14 cellular contexts compared by ENCODE assay signal in genomic region chr1:8018492-8019228, GRCh38. TPM values are rescaled to one million over a fixed set of nuclear protein-coding genes. Genes with fewer than 3 reads are reported as not detected.
DNase-seq lines count a peak whose midpoint lies in the region; ATAC-seq and TF ChIP-seq lines count a peak whose summit lies in the region.
"Had no signal": no experiment of that assay in that cellular context is flagged by ENCODE, and none has a peak within 500 bp of the region (broad histone marks: within the 10 kb centered on the region; RNA-seq: fewer than 3 reads in every experiment).

No MANE protein-coding gene starts in this region.

- H3K4me3 Mint-ChIP-seq in activated CD8-positive, alpha-beta memory T cell treated with anti-CD3 and anti-CD28 coated beads, Interleukin-2, amount 10 ng/mL, durations not matched to agents 7 days and 5 days = no peak overlapping the region
- H3K4me3 Mint-ChIP-seq: activated naive CD4-positive, alpha-beta T cell treated with anti-CD3 and anti-CD28 coated beads, Interleukin-2, amount 10 ng/mL, durations not matched to agents 7 days and 5 days had no signal

- H4K5ac ChIP-seq in IMR-90 (ENCODE audit: low read depth, low read length) = peak overlapping the region; percentile 41; the same call in 1 of the 2 replicates

- H3K4me3 ChIP-seq in IMR-90 (ENCODE audit: insufficient read depth, low read depth, low read length) = no peak overlapping the region
- H3K4me3 ChIP-seq in lung = no peak overlapping the region
- no peak overlapping the region for H3K4me3 ChIP-seq in thyroid gland (replicated peaks in 1 of 3)

- no peak for TF ChIP-seq CTCF in IMR-90 (conservative IDR thresholded peaks at IDR 0.05; ENCODE audit: low read depth, low read length)
- no peak for TF ChIP-seq CTCF in lung (IDR thresholded peaks at IDR 0.05; ENCODE audit: control extremely low read depth, extremely low read depth)
- TF ChIP-seq CTCF in thyroid gland (IDR thresholded peaks at IDR 0.05) = no peak

- no CpG with 5 or more reads among the region's 3 CpGs for WGBS in IMR-90 (ENCODE audit: extremely low coverage in 2 of 2, insufficient read length in 1 of 2), 2 experiments
- 81 to 85% methylated on average over 3 of the region's 3 CpGs for WGBS in lung, 2 donors
- 65 to 66% methylated on average over 3 of the region's 3 CpGs for WGBS in thyroid gland, 2 donors

- no peak for ATAC-seq in IMR-90 (ENCODE audit: low read depth)
- ATAC-seq in lung (ENCODE audit: insufficient read depth, low FRiP score) = no peak
- no peak for ATAC-seq in activated CD8-positive, alpha-beta memory T cell treated with anti-CD3 and anti-CD28 coated beads, Interleukin-2, amount 10 ng/mL, durations not matched to agents 7 days and 5 days
- ATAC-seq in GM18498 (IDR thresholded peaks at IDR 0.05; ENCODE audit: unreplicated experiment) = no peak
- ATAC-seq: activated CD4-positive, CD25-positive, alpha-beta regulatory T cell treated with anti-CD3 and anti-CD28 coated beads, Interleukin-2, amount 50 U/mL, for 24 hours had no signal

- no peak overlapping the region for H4K91ac ChIP-seq in IMR-90 (ENCODE audit: insufficient read depth, low read depth, low read length)

- no peak overlapping the region for H3K56ac ChIP-seq in IMR-90 (ENCODE audit: extremely low read depth, insufficient read depth, low read length)

- DNase-seq in IMR-90 = no peak
- no peak for DNase-seq in lung (ENCODE audit: low spot score)
- DNase-seq in thyroid gland = peak; percentile 18 to 35
- no peak for DNase-seq in AG20443 (ENCODE audit: low spot score)
- no peak for DNase-seq in activated CD8-positive, alpha-beta memory T cell treated with anti-CD3 and anti-CD28 coated beads, Interleukin-2, amount 10 ng/mL, durations not matched to agents 7 days and 5 days
- no peak for DNase-seq in epidermal melanocyte (ENCODE audit: insufficient read length, low spot score)
- DNase-seq: activated naive CD4-positive, alpha-beta T cell treated with anti-CD3 and anti-CD28 coated beads, Interleukin-2, amount 10 ng/mL, durations not matched to agents 7 days and 5 days; DMS79 treated with DMSO at 0.1 percent for 48 hours; NCI-H1694 treated with DMSO at 0.1 percent for 48 hours; SHP77; stimulated activated CD4-positive, alpha-beta T cell treated with anti-CD3 and anti-CD28 coated beads, Interleukin-4, amount 100 ng/mL, for 1 hour had no signal

- peaks cover 17% of the 10 kb centered on the region for H3K36me3 ChIP-seq in IMR-90 (ENCODE audit: control insufficient read depth, insufficient read depth, low read length)
- peaks cover 5 to 6% of the 10 kb centered on the region in 2 donors for H3K36me3 ChIP-seq in lung (ENCODE audit: control insufficient read depth in 2 of 2, insufficient read depth in 2 of 2, low read length in 2 of 2)
- peaks cover 8 to 10% of the 10 kb centered on the region in 2 donors for H3K36me3 ChIP-seq in thyroid gland

- peaks cover 3% of the 10 kb centered on the region for H3K4me1 Mint-ChIP-seq in activated CD8-positive, alpha-beta memory T cell treated with anti-CD3 and anti-CD28 coated beads, Interleukin-2, amount 10 ng/mL, durations not matched to agents 7 days and 5 days
- H3K4me1 Mint-ChIP-seq: activated naive CD4-positive, alpha-beta T cell treated with anti-CD3 and anti-CD28 coated beads, Interleukin-2, amount 10 ng/mL, durations not matched to agents 7 days and 5 days had no signal

- H3K9me1 ChIP-seq in IMR-90 (ENCODE audit: insufficient read depth, low read length) = peaks cover 10% of the 10 kb centered on the region; the same call in 1 of the 2 replicates

- dilution Hi-C loops in IMR-90 (cut with HindIII; ENCODE audit: low sequenced_read_pairs, unreplicated experiment) = loop anchor here (25.0 kb wide), 1 partner anchor 294 kb away; the partner anchor contains the start of gene SLC45A1

- no peak overlapping the region; the same call in 1 of the 2 replicates for H2BK120ac ChIP-seq in IMR-90 (ENCODE audit: low read depth, low read length)

- no peak overlapping the region for H2AFZ ChIP-seq in IMR-90 (replicated peaks; ENCODE audit: low read length, poor library complexity)

- no peaks in the 10 kb centered on the region for H3K9me3 Mint-ChIP-seq in activated CD8-positive, alpha-beta memory T cell treated with anti-CD3 and anti-CD28 coated beads, Interleukin-2, amount 10 ng/mL, durations not matched to agents 7 days and 5 days (ENCODE audit: low read depth)
- H3K9me3 Mint-ChIP-seq: activated naive CD4-positive, alpha-beta T cell treated with anti-CD3 and anti-CD28 coated beads, Interleukin-2, amount 10 ng/mL, durations not matched to agents 7 days and 5 days had no signal

- intact Hi-C loops in IMR-90 (cut with micrococcal nuclease) (no loop called here), thyroid gland (cut with DNase I) (no loop called here)

- H3K9me3 ChIP-seq in IMR-90 (ENCODE audit: control insufficient read depth, insufficient read depth, low read length) (no peaks in the 10 kb centered on the region), lung (ENCODE audit: control insufficient read depth in 2 of 2, insufficient read depth in 1 of 2, low read length in 1 of 2) (no peaks in the 10 kb centered on the region), thyroid gland (no peaks in the 10 kb centered on the region)

- peaks cover 15 to 82% of the 10 kb centered on the region in 2 experiments; a peak in 3 of 4 replicates for H3K79me1 ChIP-seq in IMR-90 (ENCODE audit: low read depth in 1 of 2, low read length in 2 of 2)

- in situ Hi-C loops in IMR-90 (cut with MboI; ENCODE audit: low sequenced_read_pairs) = loop anchor here (5.0 kb wide), 2 partner anchors 41 to 294 kb away; no protein-coding TSS in a partner anchor

- TF ChIP-seq RAD21 in IMR-90 (IDR thresholded peaks at IDR 0.05; ENCODE audit: low read length) = no peak

- H3K4me1 ChIP-seq in IMR-90 (ENCODE audit: control insufficient read depth, insufficient read depth, low read length) = peaks cover 21% of the 10 kb centered on the region
- peaks cover 3 to 29% of the 10 kb centered on the region in 2 donors for H3K4me1 ChIP-seq in lung (ENCODE audit: control insufficient read depth in 2 of 2, insufficient read depth in 2 of 2, low read length in 2 of 2)
- peaks cover 67 to 88% of the 10 kb centered on the region in 2 donors for H3K4me1 ChIP-seq in thyroid gland

- H3K27ac ChIP-seq in IMR-90 (ENCODE audit: insufficient read depth, low read length) = no peak overlapping the region
- H3K27ac ChIP-seq in cingulate gyrus (ENCODE audit: low read depth, low read length) = peak overlapping the region; percentile 78
- H3K27ac ChIP-seq in lung (ENCODE audit: low read depth in 1 of 2, low read length in 1 of 2) = peak overlapping the region; percentile 1 to 45
- H3K27ac ChIP-seq in thyroid gland = peak overlapping the region; percentile 65 to 86 (median 83)

- H2AK5ac ChIP-seq in IMR-90 (ENCODE audit: low read depth, low read length) = peak overlapping the region; percentile 21; the same call in 1 of the 2 replicates

- H2AK9ac ChIP-seq in IMR-90 (replicated peaks; ENCODE audit: low read depth, low read length, poor library complexity) = no peak overlapping the region

- H3K36me3 Mint-ChIP-seq in activated CD8-positive, alpha-beta memory T cell treated with anti-CD3 and anti-CD28 coated beads, Interleukin-2, amount 10 ng/mL, durations not matched to agents 7 days and 5 days = no peaks in the 10 kb centered on the region
- H3K36me3 Mint-ChIP-seq: activated naive CD4-positive, alpha-beta T cell treated with anti-CD3 and anti-CD28 coated beads, Interleukin-2, amount 10 ng/mL, durations not matched to agents 7 days and 5 days had no signal

- H3K23ac ChIP-seq in IMR-90 (ENCODE audit: low read depth, low read length) = peak overlapping the region; percentile 29; the same call in 1 of the 2 replicates

- H3K27me3 Mint-ChIP-seq in activated CD8-positive, alpha-beta memory T cell treated with anti-CD3 and anti-CD28 coated beads, Interleukin-2, amount 10 ng/mL, durations not matched to agents 7 days and 5 days = peaks cover 27% of the 10 kb centered on the region

- POLR2A ChIA-PET in IMR-90 (lab: Charles Lee; ENCODE audit: unreplicated experiment) = no interaction called here

- peak overlapping the region; percentile 67; the same call in 1 of the 2 replicates for H3K14ac ChIP-seq in IMR-90 (replicated peaks; ENCODE audit: low read depth, low read length)

- H4K20me1 ChIP-seq in IMR-90 (ENCODE audit: insufficient read depth, low read length) = peaks cover 97% of the 10 kb centered on the region

- no peak overlapping the region for H3K18ac ChIP-seq in IMR-90 (ENCODE audit: low read depth, low read length)

- H3K27ac Mint-ChIP-seq in activated CD8-positive, alpha-beta memory T cell treated with anti-CD3 and anti-CD28 coated beads, Interleukin-2, amount 10 ng/mL, durations not matched to agents 7 days and 5 days = no peak overlapping the region
- H3K27ac Mint-ChIP-seq: activated naive CD4-positive, alpha-beta T cell treated with anti-CD3 and anti-CD28 coated beads, Interleukin-2, amount 10 ng/mL, durations not matched to agents 7 days and 5 days had no signal

- peak; percentile 62; the same call in 1 of the 2 replicates for TF ChIP-seq POLR2A in IMR-90 (IDR thresholded peaks at IDR 0.05; ENCODE audit: low read depth, low read length)
- peak in 1 of 2 donors; percentile 48 for TF ChIP-seq POLR2A in thyroid gland (IDR thresholded peaks at IDR 0.05)

- no peak overlapping the region for H4K8ac ChIP-seq in IMR-90 (ENCODE audit: low read depth in 2 of 2, low read length in 2 of 2)

- CTCF ChIA-PET in IMR-90 (lab: Yijun Ruan, JAX) = interaction anchor here (0.6 to 6.7 kb wide), 3 partner anchors 43 to 727 kb away, joined by 3 to 21 read pairs (median 7); no protein-coding TSS in a partner anchor
- CTCF ChIA-PET in activated CD8-positive, alpha-beta memory T cell treated with anti-CD3 and anti-CD28 coated beads, Interleukin-2, amount 10 ng/mL, durations not matched to agents 7 days and 5 days (lab: Charles Lee) = interaction anchor here (0.8 to 8.8 kb wide), 7 partner anchors 13 to 331 kb away, joined by 3 to 84 read pairs (median 5); partner anchors contain the start of gene SLC45A1

- peak overlapping the region; percentile 18; the same call in 1 of the 2 replicates for H2BK20ac ChIP-seq in IMR-90 (ENCODE audit: low read depth, low read length)

- H2BK15ac ChIP-seq in IMR-90 (ENCODE audit: low read depth, low read length) = no peak overlapping the region; the same call in 2 of the 3 replicates

- H3K4me2 ChIP-seq in IMR-90 (ENCODE audit: low read depth, low read length) = peak overlapping the region; percentile 39; the same call in 1 of the 2 replicates

- no TSS peak for BruUV-seq in IMR-90 (replicated peaks; lab: Mats Ljungman, UMichigan)

- H2BK5ac ChIP-seq in IMR-90 (ENCODE audit: low read depth, low read length, poor library complexity, severe bottlenecking) = peak overlapping the region; percentile 57

- H3K9ac ChIP-seq in IMR-90 (ENCODE audit: low read depth, low read length) = no peak overlapping the region; the same call in 1 of the 2 replicates

- no peak overlapping the region for H3K4ac ChIP-seq in IMR-90 (ENCODE audit: low read depth, low read length)

- H3K27me3 ChIP-seq in IMR-90 (ENCODE audit: control insufficient read depth, insufficient read depth, low read length) (no peaks in the 10 kb centered on the region), lung (ENCODE audit: control insufficient read depth, insufficient read depth) (no peaks in the 10 kb centered on the region), thyroid gland (no peaks in the 10 kb centered on the region)

RNA-seq across cellular contexts. Expression of gene ERRFI1, which starts 7.4 kb away (rescaled TPM):
- total RNA-seq in IMR-90 (2012; rRNA removed) = 101 and 106 TPM in 2 replicates
- polyA plus RNA-seq in IMR-90 (2012; rRNA removed) = 102 and 145 TPM in 2 replicates
- 66.7 and 88.3 TPM in 2 replicates for polyA plus RNA-seq in IMR-90 (2012; cell fraction: cytosol; rRNA removed)
- polyA plus RNA-seq in IMR-90 (2012; cell fraction: nucleus; rRNA removed; ENCODE audit: low replicate concordance) = 50.7 and 405 TPM in 2 replicates
- total RNA-seq in lung = 10 to 100 TPM; 52.6 to 89.2 TPM
- polyA plus RNA-seq in lung = 10 to 100 TPM; 26.5 to 70.3 TPM
- total RNA-seq in thyroid gland = 100 to 1,000 TPM in 2 of 4 donors, 10 to 100 TPM in 2; 59.9 to 133 (median 85.0) TPM
- 1 to 10 TPM in 1 of 2 experiments, under 1 TPM in 1; 0.53 to 1.5 TPM for total RNA-seq in activated CD8-positive, alpha-beta memory T cell treated with anti-CD3 and anti-CD28 coated beads, Interleukin-2, amount 10 ng/mL, durations not matched to agents 7 days and 5 days

RNA-seq across cellular contexts. Expression of gene PARK7, which starts 57.1 kb away (rescaled TPM):
- total RNA-seq in IMR-90 (2012; rRNA removed) (207 and 384 TPM in 2 replicates), lung (100 to 1,000 TPM; 140 to 247 TPM), thyroid gland (100 to 1,000 TPM; 222 to 327 (median 257) TPM)
- polyA plus RNA-seq in IMR-90 (2012; rRNA removed) (348 and 357 TPM in 2 replicates), lung (100 to 1,000 TPM; 287 to 392 TPM)
- polyA plus RNA-seq in IMR-90 (2012; cell fraction: cytosol; rRNA removed) = 108 and 179 TPM in 2 replicates
- polyA plus RNA-seq in IMR-90 (2012; cell fraction: nucleus; rRNA removed; ENCODE audit: low replicate concordance) = 19.8 and 112 TPM in 2 replicates
- total RNA-seq in activated CD8-positive, alpha-beta memory T cell treated with anti-CD3 and anti-CD28 coated beads, Interleukin-2, amount 10 ng/mL, durations not matched to agents 7 days and 5 days = 100 to 1,000 TPM; 310 to 434 TPM

Comparison
In these comparisons a context has a peak if more than half of its experiments do, and no peak if none do; other contexts are left out.
1. DNase-seq: peak in thyroid gland (2 of 2); none in IMR-90 (single experiment), lung (single experiment), AG20443 (single experiment), activated CD8-positive, alpha-beta memory T cell treated with anti-CD3 and anti-CD28 coated beads, Interleukin-2, amount 10 ng/mL, durations not matched to agents 7 days and 5 days (single experiment) and epidermal melanocyte (single experiment).
2. RNA of gene ERRFI1, which starts 7.4 kb away (total RNA-seq): 101 to 106 TPM in IMR-90, 59.9 to 133 TPM in thyroid gland and 52.6 to 89.2 TPM in lung; 0.53 to 1.5 TPM in activated CD8-positive, alpha-beta memory T cell treated with anti-CD3 and anti-CD28 coated beads, Interleukin-2, amount 10 ng/mL, durations not matched to agents 7 days and 5 days; every median in the first group is over 10 times any median in the second.